7 cellular contexts compared by ENCODE assay signal in the genomic region with DNA sequence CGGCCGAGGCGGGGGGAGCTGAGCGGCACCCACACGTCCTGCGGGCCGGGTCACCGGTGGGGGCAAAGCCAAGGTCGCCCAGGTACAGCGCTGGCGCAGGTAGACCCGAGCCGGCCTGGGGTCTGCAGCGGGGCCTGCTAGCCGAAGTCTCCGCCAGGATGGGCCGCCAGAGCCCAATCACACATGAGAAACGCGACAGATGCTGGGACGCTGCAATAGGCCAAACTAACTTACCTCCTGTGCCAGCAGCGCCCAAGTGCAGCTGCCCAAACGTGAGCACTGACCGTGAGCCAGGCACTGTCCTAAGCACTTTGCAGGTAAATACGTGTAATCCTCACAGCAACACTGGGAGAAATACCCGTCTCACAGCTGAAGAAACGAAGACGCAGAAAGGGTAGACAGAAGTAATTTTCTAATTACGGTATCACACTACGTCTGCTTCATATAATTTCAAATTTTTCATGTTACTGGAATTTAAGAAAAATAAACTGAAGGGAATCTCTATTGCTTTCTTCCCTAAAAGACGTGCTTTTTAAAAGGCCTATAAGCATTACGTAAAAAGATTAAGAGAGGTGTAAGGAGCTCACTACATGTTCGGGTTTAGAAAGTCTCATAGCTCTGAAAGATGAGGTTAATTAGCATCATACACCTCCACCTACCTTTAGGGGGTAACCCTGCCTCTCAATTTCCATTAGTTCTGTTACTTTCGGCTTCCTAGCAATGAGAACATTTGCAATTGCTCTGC. TPM values are rescaled to one million over a fixed set of nuclear protein-coding genes. Genes with fewer than 3 reads are reported as not detected.
DNase-seq lines count a peak whose midpoint lies in the region; ATAC-seq and TF ChIP-seq lines count a peak whose summit lies in the region.

No MANE protein-coding gene starts in this region.

- H2BK120ac ChIP-seq in H9 (ENCODE audit: low read depth, low read length, poor library complexity, severe bottlenecking), result no peak overlapping the region

- peaks cover 0 to 4% of the 10 kb centered on the region in 2 experiments; a peak in 2 of 4 replicates for H3K4me1 Mint-ChIP-seq in H9

- H3K4me3 ChIP-seq in Panc1 (ENCODE audit: low read depth in 2 of 2, low read length in 2 of 2) (peak overlapping the region; percentile 56), fibroblast of the aortic adventitia (ENCODE audit: low read depth, low read length) (peak overlapping the region; percentile 72), psoas muscle (peak overlapping the region; percentile 72)

- H3K27ac Mint-ChIP-seq in H9, result no peak overlapping the region

- no peak overlapping the region for H2BK5ac ChIP-seq in H9 (ENCODE audit: insufficient read length, low read length)

- in situ Hi-C loops in Panc1 (cut with HindIII; ENCODE audit: low pct_unique_long_range_greater_than_20kb, low sequenced_read_pairs), result no loop called here
- in situ Hi-C loops in GM13976 (cut with MboI; ENCODE audit: low sequenced_read_pairs, unreplicated experiment), result no loop called here

- POLR2A ChIA-PET in Panc1 (lab: Charles Lee), result no interaction called here

- H4K8ac ChIP-seq in H9 (replicated peaks; ENCODE audit: insufficient read length, low read depth, low read length), result no peak overlapping the region

- H3K9me3 ChIP-seq in H9 (ENCODE audit: control insufficient read depth, low read depth, low read length) (no peaks in the 10 kb centered on the region), Panc1 (ENCODE audit: control insufficient read depth, insufficient read depth, low read depth, low read length) (no peaks in the 10 kb centered on the region), psoas muscle (peaks cover 7% of the 10 kb centered on the region)

- no peaks in the 10 kb centered on the region; the same call in none of the 2 replicates for H3K36me3 ChIP-seq in Panc1 (ENCODE audit: control insufficient read depth, insufficient read depth, low read length)
- H3K36me3 ChIP-seq in psoas muscle (ENCODE audit: insufficient read depth in 1 of 2, low read depth in 1 of 2), result no peaks in the 10 kb centered on the region

- BruUV-seq in Panc1 (replicated peaks; lab: Mats Ljungman, UMichigan), result no TSS peak

- peaks cover 7% of the 10 kb centered on the region for H3K23me2 ChIP-seq in H9 (ENCODE audit: insufficient read length, low read depth, low read length, poor library complexity, severe bottlenecking)

- TF ChIP-seq CTCF in H9 (conservative IDR thresholded peaks at IDR 0.05), result no peak
- TF ChIP-seq CTCF in Panc1 (IDR thresholded peaks at IDR 0.05), result no peak
- TF ChIP-seq CTCF in fibroblast of the aortic adventitia (IDR thresholded peaks at IDR 0.05; ENCODE audit: insufficient read depth, low read length), result no peak
- TF ChIP-seq CTCF in psoas muscle (IDR thresholded peaks at IDR 0.05), result no peak
- TF ChIP-seq CTCF in GM13976 (IDR thresholded peaks at IDR 0.05; ENCODE audit: borderline replicate concordance, control extremely low read depth, extremely low read depth, insufficient read depth, missing control alignments), result no peak

- no peak overlapping the region for H3K4ac ChIP-seq in H9 (ENCODE audit: low read depth, low read length)

- peak overlapping the region; percentile 54 to 68 for H3K4me3 Mint-ChIP-seq in H9

- DNase-seq in H9 (peak; percentile 67), Panc1 (ENCODE audit: low read depth, low spot score) (no peak), fibroblast of the aortic adventitia (ENCODE audit: low read depth) (no peak), psoas muscle (no peak), NCI-H2029 treated with DMSO at 0.1 percent for 48 hours (lab: John Stamatoyannopoulos, UW) (no peak), GM13976 (ENCODE audit: low spot score) (no peak), HPDE6-E6E7 (ENCODE audit: extremely low spot score) (no peak)

- no peak overlapping the region for H2AK5ac ChIP-seq in H9 (ENCODE audit: insufficient read length, low read length)

- intact Hi-C loops in Panc1 (cut with micrococcal nuclease; ENCODE audit: unreplicated experiment) (no loop called here), psoas muscle (cut with DNase I) (no loop called here)

- no peak overlapping the region for H3T11ph ChIP-seq in H9 (ENCODE audit: low read length)

- H3K4me2 ChIP-seq in H9 (ENCODE audit: insufficient read depth, insufficient read length, low read length), result no peak overlapping the region

- no peak overlapping the region for H2AFZ ChIP-seq in H9 (ENCODE audit: low read length)

- H3K4me1 ChIP-seq in H9 (ENCODE audit: insufficient read depth, low read length) (no peaks in the 10 kb centered on the region), Panc1 (ENCODE audit: control insufficient read depth, insufficient read depth, low read length) (0 out of 2 replicates have a peak, but pooled peaks cover 2% of the 10 kb centered on the region), psoas muscle (no peaks in the 10 kb centered on the region)

- H3K27me3 ChIP-seq in H9 (ENCODE audit: insufficient read depth, low read length) (peaks cover 23% of the 10 kb centered on the region), Panc1 (ENCODE audit: control insufficient read depth, insufficient read depth, low read length) (peaks cover 6% of the 10 kb centered on the region; the same call in 1 of the 2 replicates), psoas muscle (ENCODE audit: insufficient read depth in 3 of 3, low read length in 2 of 3) (no peaks in the 10 kb centered on the region)

- H3K79me1 ChIP-seq in H9 (ENCODE audit: insufficient read depth, low read depth, low read length, poor library complexity, severe bottlenecking), result no peaks in the 10 kb centered on the region

- no peak overlapping the region for H2BK15ac ChIP-seq in H9 (ENCODE audit: low read depth, low read length)

- H2BK20ac ChIP-seq in H9 (ENCODE audit: low read depth, low read length, poor library complexity, severe bottlenecking), result no peak overlapping the region

- H3K56ac ChIP-seq in H9 (ENCODE audit: insufficient read length, low read depth, low read length), result no peak overlapping the region

- H3K14ac ChIP-seq in H9 (ENCODE audit: insufficient read depth, low read length), result no peak overlapping the region; the same call in 1 of the 2 replicates

- no peak overlapping the region for H3K9ac ChIP-seq in H9 (ENCODE audit: extremely low read depth, insufficient read length, low read length)

- no peak overlapping the region for H2BK12ac ChIP-seq in H9 (ENCODE audit: insufficient read length, low read depth, low read length)

- no peak overlapping the region for H4K91ac ChIP-seq in H9 (ENCODE audit: insufficient read length, low read depth, low read length)

- WGBS in H9 (ENCODE audit: extremely low coverage, insufficient read length, low lambda C conversion rate), result no CpG with 5 or more reads among the region's 33 CpGs
- WGBS in psoas muscle, 3 donors, result 52 to 66% (median 62%) methylated on average over 30 to 33 of the region's 33 CpGs

- H3K27ac ChIP-seq in H9 (ENCODE audit: insufficient read length, low read depth, low read length) (no peak overlapping the region), Panc1 (ENCODE audit: low read length) (no peak overlapping the region), psoas muscle (peak overlapping the region; percentile 63)

- peak; percentile 42 for ATAC-seq in Panc1
- peak in 3 of 4 donors; percentile 12 to 31 (median 14) for ATAC-seq in psoas muscle

- H3K23ac ChIP-seq in H9 (ENCODE audit: insufficient read length, low read depth, low read length), result no peak overlapping the region

- no peaks in the 10 kb centered on the region for H3K79me2 ChIP-seq in H9 (ENCODE audit: insufficient read depth, low read length)

- H3K18ac ChIP-seq in H9 (ENCODE audit: insufficient read length, low read depth, low read length), result no peak overlapping the region

- H4K20me1 ChIP-seq in H9 (ENCODE audit: control insufficient read depth, insufficient read depth, insufficient read length), result no peaks in the 10 kb centered on the region

- peaks cover 73% of the 10 kb centered on the region for H3K27me3 Mint-ChIP-seq in H9 (ENCODE audit: low read depth)

- CTCF ChIA-PET in Panc1 (lab: Charles Lee), result interaction anchor here (0.7 kb wide), 1 partner anchor 68 kb away, joined by 3 read pairs; no protein-coding TSS in a partner anchor

- H4K5ac ChIP-seq in H9 (ENCODE audit: insufficient read length, low read depth, low read length), result no peak overlapping the region

- peaks cover 0 to 8% (median 6%) of the 10 kb centered on the region in 3 experiments; a peak in 4 of 7 replicates for H3K36me3 Mint-ChIP-seq in H9 (ENCODE audit: insufficient read depth in 1 of 3, low read depth in 3 of 3)

- H3K9me3 Mint-ChIP-seq in H9, result peaks cover 11 to 19% of the 10 kb centered on the region in 2 experiments; a peak in 4 of 5 replicates

RNA-seq across cellular contexts. Expression of gene PLAGL1, which starts 0.6 kb away (rescaled TPM):
- total RNA-seq in H9 (2021) (1.6 and 1.9 TPM in 2 replicates), Panc1 (2021; ENCODE audit: unreplicated experiment) (24.3 TPM), fibroblast of the aortic adventitia (ENCODE audit: low replicate concordance) (18.5 and 35.2 TPM in 2 replicates), psoas muscle (10 to 100 TPM in 2 of 4 donors, 1 to 10 TPM in 2; 3.3 to 15.4 (median 7.2) TPM)
- polyA plus RNA-seq in Panc1 (2012; ENCODE audit: insufficient read length), result 12.9 TPM
- polyA plus RNA-seq in psoas muscle, result 1 to 10 TPM; 2.5 to 3.1 (median 2.9) TPM
